In genomic region chr11:83427943-83428342, GRCh38 we compare ENCODE assay signal across 34 cellular contexts.
"Had no signal": no experiment of that assay in that cellular context is flagged by ENCODE, and none has a peak within 500 bp of the region (broad histone marks: within the 10 kb centered on the region; RNA-seq: fewer than 3 reads in every experiment).

No MANE protein-coding gene starts in this region.

- H3K27me3 ChIP-seq: MG63 had no signal

- H3K9ac ChIP-seq: KMS-11 had no signal

- H3K4me2 ChIP-seq: KMS-11 had no signal

- DNase-seq: Karpas-422, Kasumi-1, KG1, MG63, MM.1S, MV-4-11, NCI-H1048, NCI-H1092, NCI-H1092 treated with DMSO at 0.1 percent for 48 hours, NCI-H1105, NCI-H1105 treated with DMSO at 0.1 percent for 48 hours, NCI-H1417, NCI-H1417 treated with DMSO at 0.1 percent for 48 hours, NCI-H1436, NCI-H1436 treated with DMSO at 0.1 percent for 48 hours, NCI-H146, NCI-H1694, NCI-H1694 treated with DMSO at 0.1 percent for 48 hours, NCI-H187, NCI-H187 treated with DMSO at 0.1 percent for 48 hours, NCI-H1930, NCI-H2029, NCI-H2029 treated with DMSO at 0.1 percent for 48 hours, NCI-H2081, NCI-H2081 treated with DMSO at 0.1 percent for 48 hours, NCI-H2107, NCI-H2171, NCI-H2171 treated with DMSO at 0.1 percent for 48 hours, NCI-H2227 treated with DMSO at 0.1 percent for 48 hours, NCI-H226, NCI-H345, NCI-H446, NCI-H446 treated with DMSO at 0.1 percent for 48 hours had no signal

- H3K27ac ChIP-seq: KMS-11 had no signal

- H3K9me3 ChIP-seq: MG63 had no signal

- H3K4me3 ChIP-seq: MG63 had no signal

- H3K36me3 ChIP-seq: MG63 had no signal
